ENCODE assay signal across 2 cellular contexts in genomic region chr5:37248387-37248969, GRCh38.
TF ChIP-seq lines count a peak whose summit lies in the region.

No MANE protein-coding gene starts in this region.

TF ChIP-seq in H1, 55 proteins besides CTCF, POLR2A, EP300 and RAD21 (continued from another document):
- TF ChIP-seq EGR1 (IDR thresholded peaks at IDR 0.05; ENCODE audit: borderline replicate concordance, low read depth, low read length), result peak; percentile 44; the same call in 1 of the 2 replicates

TF ChIP-seq in neural cell, 6 proteins besides CTCF, POLR2A, EP300 and RAD21 (continued from another document):
- TF ChIP-seq REST (IDR thresholded peaks at IDR 0.05; ENCODE audit: borderline replicate concordance), result no peak
- no peak for TF ChIP-seq POLR2AphosphoS5 (IDR thresholded peaks at IDR 0.05)
- TF ChIP-seq EZH2 (IDR thresholded peaks at IDR 0.05; ENCODE audit: borderline replicate concordance, insufficient read depth, low read length, poor library complexity, severe bottlenecking), result no peak
- no peak for TF ChIP-seq SMC3 (conservative IDR thresholded peaks at IDR 0.05; ENCODE audit: poor library complexity)
- TF ChIP-seq TAF1 (IDR thresholded peaks at IDR 0.05; ENCODE audit: low read depth), result no peak
